Comparison of ENCODE assay signal across 2 cellular contexts in the genomic region with DNA sequence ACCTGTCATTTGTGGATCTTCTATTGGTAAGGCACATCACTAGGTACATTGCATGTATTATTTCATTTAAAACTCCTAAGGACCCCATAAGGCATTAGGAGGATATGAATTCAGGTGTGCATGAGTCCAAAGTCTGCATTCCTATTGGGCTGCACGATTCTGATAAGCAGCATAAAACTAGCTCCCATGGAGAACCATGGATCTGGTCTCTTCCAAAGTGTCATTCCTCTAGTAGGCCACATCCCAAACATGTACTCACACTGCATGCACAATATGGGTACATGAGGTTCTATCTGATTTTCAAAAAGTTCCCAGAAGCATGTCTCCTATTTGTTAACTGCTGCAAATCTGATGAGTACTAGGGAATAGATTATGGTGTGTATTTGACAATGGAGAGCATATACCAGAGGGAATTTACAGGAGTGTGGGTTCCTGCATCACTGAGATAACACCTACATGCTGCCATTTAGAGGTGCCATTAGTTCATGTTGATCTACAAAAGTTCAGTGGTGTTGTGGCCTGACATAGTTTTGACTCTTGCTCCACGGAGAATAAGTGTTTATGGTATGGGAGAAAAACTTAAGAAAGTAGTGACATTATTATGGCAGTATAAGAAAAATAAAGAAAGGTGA.
A peak's percentile ranks its signal among the peaks of the same experiment; 100 is the strongest.
TF ChIP-seq lines count a peak whose summit lies in the region.

No MANE protein-coding gene starts in this region.

TF ChIP-seq in GM12878, 131 proteins besides CTCF, POLR2A, EP300 and RAD21:
- no peak for TF ChIP-seq GATAD2B (conservative IDR thresholded peaks at IDR 0.05; ENCODE audit: low read depth)
- TF ChIP-seq POLR2AphosphoS5 (IDR thresholded peaks at IDR 0.05; ENCODE audit: low read length): peak; percentile 49
- TF ChIP-seq, protein P1, sequence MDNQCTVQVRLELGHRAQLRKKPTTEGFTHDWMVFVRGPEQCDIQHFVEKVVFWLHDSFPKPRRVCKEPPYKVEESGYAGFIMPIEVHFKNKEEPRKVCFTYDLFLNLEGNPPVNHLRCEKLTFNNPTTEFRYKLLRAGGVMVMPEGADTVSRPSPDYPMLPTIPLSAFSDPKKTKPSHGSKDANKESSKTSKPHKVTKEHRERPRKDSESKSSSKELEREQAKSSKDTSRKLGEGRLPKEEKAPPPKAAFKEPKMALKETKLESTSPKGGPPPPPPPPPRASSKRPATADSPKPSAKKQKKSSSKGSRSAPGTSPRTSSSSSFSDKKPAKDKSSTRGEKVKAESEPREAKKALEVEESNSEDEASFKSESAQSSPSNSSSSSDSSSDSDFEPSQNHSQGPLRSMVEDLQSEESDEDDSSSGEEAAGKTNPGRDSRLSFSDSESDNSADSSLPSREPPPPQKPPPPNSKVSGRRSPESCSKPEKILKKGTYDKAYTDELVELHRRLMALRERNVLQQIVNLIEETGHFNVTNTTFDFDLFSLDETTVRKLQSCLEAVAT (IDR thresholded peaks at IDR 0.05): 0 out of 2 replicates have a peak, but pooled peaks have one; percentile 7
- TF ChIP-seq BACH1 (IDR thresholded peaks at IDR 0.05; ENCODE audit: borderline replicate concordance): 0 out of 2 replicates have a peak, but pooled peaks have one; percentile 13
- TF ChIP-seq WRNIP1 (IDR thresholded peaks at IDR 0.05; ENCODE audit: borderline replicate concordance, low read depth, low read length): 0 out of 2 replicates have a peak, but pooled peaks have one; percentile 71

TF ChIP-seq in WTC11, 78 proteins besides CTCF, POLR2A, EP300 and RAD21:
- TF ChIP-seq, protein P2, sequence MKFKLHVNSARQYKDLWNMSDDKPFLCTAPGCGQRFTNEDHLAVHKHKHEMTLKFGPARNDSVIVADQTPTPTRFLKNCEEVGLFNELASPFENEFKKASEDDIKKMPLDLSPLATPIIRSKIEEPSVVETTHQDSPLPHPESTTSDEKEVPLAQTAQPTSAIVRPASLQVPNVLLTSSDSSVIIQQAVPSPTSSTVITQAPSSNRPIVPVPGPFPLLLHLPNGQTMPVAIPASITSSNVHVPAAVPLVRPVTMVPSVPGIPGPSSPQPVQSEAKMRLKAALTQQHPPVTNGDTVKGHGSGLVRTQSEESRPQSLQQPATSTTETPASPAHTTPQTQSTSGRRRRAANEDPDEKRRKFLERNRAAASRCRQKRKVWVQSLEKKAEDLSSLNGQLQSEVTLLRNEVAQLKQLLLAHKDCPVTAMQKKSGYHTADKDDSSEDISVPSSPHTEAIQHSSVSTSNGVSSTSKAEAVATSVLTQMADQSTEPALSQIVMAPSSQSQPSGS (CRISPR knock-in tag; IDR thresholded peaks at IDR 0.05; ENCODE audit: borderline replicate concordance, low read depth): no peak
- no peak for TF ChIP-seq GRHL2 (CRISPR knock-in tag; IDR thresholded peaks at IDR 0.05; ENCODE audit: insufficient replicate concordance, severe bottlenecking)
- TF ChIP-seq CBFB (CRISPR knock-in tag; IDR thresholded peaks at IDR 0.05; ENCODE audit: low read depth): no peak
- TF ChIP-seq MXD4 (CRISPR knock-in tag; IDR thresholded peaks at IDR 0.05; ENCODE audit: borderline replicate concordance): no peak
- TF ChIP-seq RORB (CRISPR knock-in tag; IDR thresholded peaks at IDR 0.05): no peak
- TF ChIP-seq, protein P3, sequence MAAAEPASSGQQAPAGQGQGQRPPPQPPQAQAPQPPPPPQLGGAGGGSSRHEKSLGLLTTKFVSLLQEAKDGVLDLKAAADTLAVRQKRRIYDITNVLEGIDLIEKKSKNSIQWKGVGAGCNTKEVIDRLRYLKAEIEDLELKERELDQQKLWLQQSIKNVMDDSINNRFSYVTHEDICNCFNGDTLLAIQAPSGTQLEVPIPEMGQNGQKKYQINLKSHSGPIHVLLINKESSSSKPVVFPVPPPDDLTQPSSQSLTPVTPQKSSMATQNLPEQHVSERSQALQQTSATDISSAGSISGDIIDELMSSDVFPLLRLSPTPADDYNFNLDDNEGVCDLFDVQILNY (CRISPR knock-in tag; IDR thresholded peaks at IDR 0.05): no peak
- TF ChIP-seq, protein P4, sequence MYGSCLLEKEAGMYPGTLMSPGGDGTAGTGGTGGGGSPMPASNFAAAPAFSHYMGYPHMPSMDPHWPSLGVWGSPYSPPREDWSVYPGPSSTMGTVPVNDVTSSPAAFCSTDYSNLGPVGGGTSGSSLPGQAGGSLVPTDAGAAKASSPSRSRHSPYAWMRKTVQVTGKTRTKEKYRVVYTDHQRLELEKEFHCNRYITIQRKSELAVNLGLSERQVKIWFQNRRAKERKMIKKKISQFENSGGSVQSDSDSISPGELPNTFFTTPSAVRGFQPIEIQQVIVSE (CRISPR knock-in tag; IDR thresholded peaks at IDR 0.05; ENCODE audit: borderline replicate concordance): no peak
- no peak for TF ChIP-seq JUN (CRISPR knock-in tag; IDR thresholded peaks at IDR 0.05)
- no peak for TF ChIP-seq TEAD4 (CRISPR knock-in tag; IDR thresholded peaks at IDR 0.05)
- TF ChIP-seq, protein P5, sequence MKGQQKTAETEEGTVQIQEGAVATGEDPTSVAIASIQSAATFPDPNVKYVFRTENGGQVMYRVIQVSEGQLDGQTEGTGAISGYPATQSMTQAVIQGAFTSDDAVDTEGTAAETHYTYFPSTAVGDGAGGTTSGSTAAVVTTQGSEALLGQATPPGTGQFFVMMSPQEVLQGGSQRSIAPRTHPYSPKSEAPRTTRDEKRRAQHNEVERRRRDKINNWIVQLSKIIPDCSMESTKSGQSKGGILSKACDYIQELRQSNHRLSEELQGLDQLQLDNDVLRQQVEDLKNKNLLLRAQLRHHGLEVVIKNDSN (CRISPR knock-in tag; IDR thresholded peaks at IDR 0.05): no peak
- TF ChIP-seq, protein P6, sequence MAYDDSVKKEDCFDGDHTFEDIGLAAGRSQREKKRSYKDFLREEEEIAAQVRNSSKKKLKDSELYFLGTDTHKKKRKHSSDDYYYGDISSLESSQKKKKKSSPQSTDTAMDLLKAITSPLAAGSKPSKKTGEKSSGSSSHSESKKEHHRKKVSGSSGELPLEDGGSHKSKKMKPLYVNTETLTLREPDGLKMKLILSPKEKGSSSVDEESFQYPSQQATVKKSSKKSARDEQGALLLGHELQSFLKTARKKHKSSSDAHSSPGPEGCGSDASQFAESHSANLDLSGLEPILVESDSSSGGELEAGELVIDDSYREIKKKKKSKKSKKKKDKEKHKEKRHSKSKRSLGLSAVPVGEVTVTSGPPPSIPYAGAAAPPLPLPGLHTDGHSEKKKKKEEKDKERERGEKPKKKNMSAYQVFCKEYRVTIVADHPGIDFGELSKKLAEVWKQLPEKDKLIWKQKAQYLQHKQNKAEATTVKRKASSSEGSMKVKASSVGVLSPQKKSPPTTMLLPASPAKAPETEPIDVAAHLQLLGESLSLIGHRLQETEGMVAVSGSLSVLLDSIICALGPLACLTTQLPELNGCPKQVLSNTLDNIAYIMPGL (CRISPR knock-in tag; IDR thresholded peaks at IDR 0.05): no peak
- TF ChIP-seq, protein P7, sequence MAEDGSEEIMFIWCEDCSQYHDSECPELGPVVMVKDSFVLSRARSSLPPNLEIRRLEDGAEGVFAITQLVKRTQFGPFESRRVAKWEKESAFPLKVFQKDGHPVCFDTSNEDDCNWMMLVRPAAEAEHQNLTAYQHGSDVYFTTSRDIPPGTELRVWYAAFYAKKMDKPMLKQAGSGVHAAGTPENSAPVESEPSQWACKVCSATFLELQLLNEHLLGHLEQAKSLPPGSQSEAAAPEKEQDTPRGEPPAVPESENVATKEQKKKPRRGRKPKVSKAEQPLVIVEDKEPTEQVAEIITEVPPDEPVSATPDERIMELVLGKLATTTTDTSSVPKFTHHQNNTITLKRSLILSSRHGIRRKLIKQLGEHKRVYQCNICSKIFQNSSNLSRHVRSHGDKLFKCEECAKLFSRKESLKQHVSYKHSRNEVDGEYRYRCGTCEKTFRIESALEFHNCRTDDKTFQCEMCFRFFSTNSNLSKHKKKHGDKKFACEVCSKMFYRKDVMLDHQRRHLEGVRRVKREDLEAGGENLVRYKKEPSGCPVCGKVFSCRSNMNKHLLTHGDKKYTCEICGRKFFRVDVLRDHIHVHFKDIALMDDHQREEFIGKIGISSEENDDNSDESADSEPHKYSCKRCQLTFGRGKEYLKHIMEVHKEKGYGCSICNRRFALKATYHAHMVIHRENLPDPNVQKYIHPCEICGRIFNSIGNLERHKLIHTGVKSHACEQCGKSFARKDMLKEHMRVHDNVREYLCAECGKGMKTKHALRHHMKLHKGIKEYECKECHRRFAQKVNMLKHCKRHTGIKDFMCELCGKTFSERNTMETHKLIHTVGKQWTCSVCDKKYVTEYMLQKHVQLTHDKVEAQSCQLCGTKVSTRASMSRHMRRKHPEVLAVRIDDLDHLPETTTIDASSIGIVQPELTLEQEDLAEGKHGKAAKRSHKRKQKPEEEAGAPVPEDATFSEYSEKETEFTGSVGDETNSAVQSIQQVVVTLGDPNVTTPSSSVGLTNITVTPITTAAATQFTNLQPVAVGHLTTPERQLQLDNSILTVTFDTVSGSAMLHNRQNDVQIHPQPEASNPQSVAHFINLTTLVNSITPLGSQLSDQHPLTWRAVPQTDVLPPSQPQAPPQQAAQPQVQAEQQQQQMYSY (CRISPR knock-in tag; IDR thresholded peaks at IDR 0.05): no peak
- TF ChIP-seq, protein P8, sequence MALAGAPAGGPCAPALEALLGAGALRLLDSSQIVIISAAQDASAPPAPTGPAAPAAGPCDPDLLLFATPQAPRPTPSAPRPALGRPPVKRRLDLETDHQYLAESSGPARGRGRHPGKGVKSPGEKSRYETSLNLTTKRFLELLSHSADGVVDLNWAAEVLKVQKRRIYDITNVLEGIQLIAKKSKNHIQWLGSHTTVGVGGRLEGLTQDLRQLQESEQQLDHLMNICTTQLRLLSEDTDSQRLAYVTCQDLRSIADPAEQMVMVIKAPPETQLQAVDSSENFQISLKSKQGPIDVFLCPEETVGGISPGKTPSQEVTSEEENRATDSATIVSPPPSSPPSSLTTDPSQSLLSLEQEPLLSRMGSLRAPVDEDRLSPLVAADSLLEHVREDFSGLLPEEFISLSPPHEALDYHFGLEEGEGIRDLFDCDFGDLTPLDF (CRISPR knock-in tag; IDR thresholded peaks at IDR 0.05): no peak
- TF ChIP-seq NR3C1 (CRISPR knock-in tag; conservative IDR thresholded peaks at IDR 0.05; ENCODE audit: low read depth): no peak
- TF ChIP-seq ESRRA (CRISPR knock-in tag; IDR thresholded peaks at IDR 0.05; ENCODE audit: borderline replicate concordance): no peak
- no peak for TF ChIP-seq ZNF396 (CRISPR knock-in tag; IDR thresholded peaks at IDR 0.05; ENCODE audit: borderline replicate concordance)
- no peak for TF ChIP-seq ZBTB21 (CRISPR knock-in tag; IDR thresholded peaks at IDR 0.05; ENCODE audit: borderline replicate concordance)
- TF ChIP-seq, protein P9, sequence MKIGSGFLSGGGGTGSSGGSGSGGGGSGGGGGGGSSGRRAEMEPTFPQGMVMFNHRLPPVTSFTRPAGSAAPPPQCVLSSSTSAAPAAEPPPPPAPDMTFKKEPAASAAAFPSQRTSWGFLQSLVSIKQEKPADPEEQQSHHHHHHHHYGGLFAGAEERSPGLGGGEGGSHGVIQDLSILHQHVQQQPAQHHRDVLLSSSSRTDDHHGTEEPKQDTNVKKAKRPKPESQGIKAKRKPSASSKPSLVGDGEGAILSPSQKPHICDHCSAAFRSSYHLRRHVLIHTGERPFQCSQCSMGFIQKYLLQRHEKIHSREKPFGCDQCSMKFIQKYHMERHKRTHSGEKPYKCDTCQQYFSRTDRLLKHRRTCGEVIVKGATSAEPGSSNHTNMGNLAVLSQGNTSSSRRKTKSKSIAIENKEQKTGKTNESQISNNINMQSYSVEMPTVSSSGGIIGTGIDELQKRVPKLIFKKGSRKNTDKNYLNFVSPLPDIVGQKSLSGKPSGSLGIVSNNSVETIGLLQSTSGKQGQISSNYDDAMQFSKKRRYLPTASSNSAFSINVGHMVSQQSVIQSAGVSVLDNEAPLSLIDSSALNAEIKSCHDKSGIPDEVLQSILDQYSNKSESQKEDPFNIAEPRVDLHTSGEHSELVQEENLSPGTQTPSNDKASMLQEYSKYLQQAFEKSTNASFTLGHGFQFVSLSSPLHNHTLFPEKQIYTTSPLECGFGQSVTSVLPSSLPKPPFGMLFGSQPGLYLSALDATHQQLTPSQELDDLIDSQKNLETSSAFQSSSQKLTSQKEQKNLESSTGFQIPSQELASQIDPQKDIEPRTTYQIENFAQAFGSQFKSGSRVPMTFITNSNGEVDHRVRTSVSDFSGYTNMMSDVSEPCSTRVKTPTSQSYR (CRISPR knock-in tag; IDR thresholded peaks at IDR 0.05): no peak
- no peak for TF ChIP-seq NR2C2 (CRISPR knock-in tag; IDR thresholded peaks at IDR 0.05)
